Comparison of ENCODE assay signal across 9 cellular contexts in the genomic region with DNA sequence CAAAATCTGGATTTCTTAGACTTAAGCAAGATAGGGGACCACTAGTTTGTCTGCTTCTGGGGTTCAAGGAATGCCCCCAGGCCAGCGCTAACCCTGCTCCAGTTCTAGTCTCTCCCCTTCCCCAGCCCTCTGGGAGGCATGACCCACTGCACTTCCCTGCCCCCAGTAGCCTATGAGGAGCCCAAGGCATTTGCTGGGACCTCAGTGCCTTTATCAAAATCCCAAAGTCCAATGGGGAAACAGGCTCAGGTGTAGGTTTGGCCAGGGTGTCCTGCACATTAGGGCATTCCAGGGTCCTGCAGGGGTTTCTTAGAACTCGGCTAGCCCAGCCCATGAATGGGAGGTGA. TPM values are rescaled to one million over a fixed set of nuclear protein-coding genes. Genes with fewer than 3 reads are reported as not detected.
DNase-seq lines count a peak whose midpoint lies in the region; ATAC-seq and TF ChIP-seq lines count a peak whose summit lies in the region.
"Had no signal": no experiment of that assay in that cellular context is flagged by ENCODE, and none has a peak within 500 bp of the region (broad histone marks: within the 10 kb centered on the region; RNA-seq: fewer than 3 reads in every experiment).

No MANE protein-coding gene starts in this region.

- H3K9me3 ChIP-seq in body of pancreas, result no peaks in the 10 kb centered on the region
- no peaks in the 10 kb centered on the region for H3K9me3 ChIP-seq in thyroid gland

- H3K27ac ChIP-seq in body of pancreas (peak overlapping the region; percentile 21 to 92 (median 90)), thyroid gland (peak overlapping the region; percentile 83 to 93 (median 92))

- H3K4me3 ChIP-seq in body of pancreas, result no peak overlapping the region
- H3K4me3 ChIP-seq in thyroid gland (replicated peaks in 1 of 3), result peak overlapping the region in 1 of 3 donors; percentile 15

- WGBS in body of pancreas, 2 donors, result 64% methylated on average over 2 of the region's 2 CpGs; no CpG with 5 or more reads in 1 of the 2 donors
- WGBS in thyroid gland, 2 donors, result 79 to 100% methylated on average over 1 to 2 of the region's 2 CpGs

- ATAC-seq in body of pancreas (no peak), memory B cell (ENCODE audit: low read depth) (no peak)

- TF ChIP-seq CTCF in body of pancreas (IDR thresholded peaks at IDR 0.05), result no peak
- no peak for TF ChIP-seq CTCF in thyroid gland (IDR thresholded peaks at IDR 0.05)

- H3K36me3 ChIP-seq in body of pancreas (replicated peaks in 1 of 2; ENCODE audit: insufficient read depth in 1 of 2, low read depth in 2 of 2) (no peaks in the 10 kb centered on the region), thyroid gland (no peaks in the 10 kb centered on the region)

- H3K27me3 ChIP-seq in body of pancreas (no peaks in the 10 kb centered on the region), thyroid gland (no peaks in the 10 kb centered on the region)

- no peak for DNase-seq in activated T-cell treated with anti-CD3 and anti-CD28 coated beads, Interleukin-2, amount 50 U/mL, for 24 hours
- DNase-seq in activated T-cell treated with anti-CD3 and anti-CD28 coated beads, Interleukin-2, amount 50 U/mL, for 48 hours, result no peak
- DNase-seq in body of pancreas (no peak), memory B cell (ENCODE audit: low spot score in 2 of 2) (no peak), thyroid gland (no peak), mucosa of gallbladder (ENCODE audit: low spot score) (no peak), SK-N-DZ (ENCODE audit: low spot score) (no peak)
- no peak for DNase-seq in stimulated activated naive CD4-positive, alpha-beta T cell (lab: John Stamatoyannopoulos, UW)
- DNase-seq: NCI-H146 had no signal

- peak overlapping the region; percentile 100 for H3K27ac Mint-ChIP-seq in activated T-cell treated with anti-CD3 and anti-CD28 coated beads, Interleukin-2, amount 50 U/mL, for 24 hours
- H3K27ac Mint-ChIP-seq in memory B cell, result peak overlapping the region; percentile 92

- TF ChIP-seq POLR2A in body of pancreas (IDR thresholded peaks at IDR 0.05) (no peak), thyroid gland (IDR thresholded peaks at IDR 0.05) (no peak)

- peaks cover 77% of the 10 kb centered on the region for H3K4me1 Mint-ChIP-seq in activated T-cell treated with anti-CD3 and anti-CD28 coated beads, Interleukin-2, amount 50 U/mL, for 24 hours (ENCODE audit: low read depth)
- peaks cover 39% of the 10 kb centered on the region for H3K4me1 Mint-ChIP-seq in memory B cell

- H3K36me3 Mint-ChIP-seq in activated T-cell treated with anti-CD3 and anti-CD28 coated beads, Interleukin-2, amount 50 U/mL, for 24 hours (ENCODE audit: low read depth), result peaks cover 62% of the 10 kb centered on the region
- H3K36me3 Mint-ChIP-seq in memory B cell, result no peaks in the 10 kb centered on the region

- H3K4me3 Mint-ChIP-seq in activated T-cell treated with anti-CD3 and anti-CD28 coated beads, Interleukin-2, amount 50 U/mL, for 24 hours, result peak overlapping the region; percentile 88
- peak overlapping the region; percentile 90 for H3K4me3 Mint-ChIP-seq in memory B cell

- intact Hi-C loops in body of pancreas (cut with DNase I), result loop anchor here (10.0 kb wide), 1 partner anchor 80 kb away; no protein-coding TSS in a partner anchor
- intact Hi-C loops in thyroid gland (cut with DNase I), result no loop called here

- H3K4me1 ChIP-seq in body of pancreas (peaks cover 35% of the 10 kb centered on the region), thyroid gland (peaks cover 5 to 41% of the 10 kb centered on the region in 2 donors)

- no peaks in the 10 kb centered on the region for H3K9me3 Mint-ChIP-seq in activated T-cell treated with anti-CD3 and anti-CD28 coated beads, Interleukin-2, amount 50 U/mL, for 24 hours
- no peaks in the 10 kb centered on the region for H3K9me3 Mint-ChIP-seq in memory B cell

- no peaks in the 10 kb centered on the region for H3K27me3 Mint-ChIP-seq in activated T-cell treated with anti-CD3 and anti-CD28 coated beads, Interleukin-2, amount 50 U/mL, for 24 hours
- no peaks in the 10 kb centered on the region for H3K27me3 Mint-ChIP-seq in memory B cell

RNA-seq across cellular contexts. Expression of gene IL4R, which starts 1.2 kb away (rescaled TPM):
- total RNA-seq in body of pancreas (100 to 1,000 TPM in 1 of 2 donors, 10 to 100 TPM in 1; 29.7 to 236 TPM), thyroid gland (10 to 100 TPM; 18.5 to 42.5 (median 21.7) TPM), mucosa of gallbladder (74.2 TPM)
- 0.84 and 0.85 TPM in 2 replicates for polyA plus RNA-seq in SK-N-DZ (2014; cell fraction: cytosol; rRNA removed)
- polyA plus RNA-seq in SK-N-DZ (2014; cell fraction: nucleus; rRNA removed), result 0.28 and 0.33 TPM in 2 replicates

RNA-seq across cellular contexts. Expression of gene NSMCE1, which starts 46.4 kb away (rescaled TPM):
- 10 to 100 TPM; 20.1 to 29.1 TPM for total RNA-seq in body of pancreas
- total RNA-seq in thyroid gland, result 10 to 100 TPM; 40.5 to 52.6 (median 48.8) TPM
- total RNA-seq in mucosa of gallbladder, result 72.0 TPM
- polyA plus RNA-seq in SK-N-DZ (2014; cell fraction: cytosol; rRNA removed), result 75.4 and 86.0 TPM in 2 replicates
- 39.8 and 43.7 TPM in 2 replicates for polyA plus RNA-seq in SK-N-DZ (2014; cell fraction: nucleus; rRNA removed)
